25 cellular contexts compared by ENCODE assay signal in genomic region chr1:170402451-170403311, GRCh38.
A peak's percentile ranks its signal among the peaks of the same experiment; 100 is the strongest.
DNase-seq lines count a peak whose midpoint lies in the region; ATAC-seq, FAIRE-seq and TF ChIP-seq lines count a peak whose summit lies in the region.
"Had no signal": no experiment of that assay in that cellular context is flagged by ENCODE, and none has a peak within 500 bp of the region (broad histone marks: within the 10 kb centered on the region; RNA-seq: fewer than 3 reads in every experiment).

No MANE protein-coding gene starts in this region.

- no peaks in the 10 kb centered on the region for H3K79me2 ChIP-seq in smooth muscle cell (ENCODE audit: low read depth)

- peak overlapping the region; percentile 6 for H3K27ac ChIP-seq in smooth muscle cell (ENCODE audit: low read depth)
- no peak overlapping the region for H3K27ac ChIP-seq in prostate gland
- H3K27ac ChIP-seq: SJSA1 had no signal

- H3F3A ChIP-seq in smooth muscle cell (ENCODE audit: low read depth), result no peaks in the 10 kb centered on the region

- ATAC-seq in HG02798 (IDR thresholded peaks at IDR 0.05; ENCODE audit: poor library complexity, unreplicated experiment), result no peak
- ATAC-seq: activated CD8-positive, alpha-beta memory T cell treated with anti-CD3 and anti-CD28 coated beads, Interleukin-2, amount 10 ng/mL, durations not matched to agents 7 days and 5 days; activated T-helper 17 cell treated with anti-CD3 and anti-CD28 coated beads, Interleukin-2, amount 50 U/mL, for 72 hours; left colon; mucosa of descending colon; stimulated activated naive CD8-positive, alpha-beta T cell treated with anti-CD3 and anti-CD28 coated beads, Interleukin-15, Interleukin-2, amounts not matched to agents 100 U/mL and 50 U/mL, for 24 hours had no signal

- TF ChIP-seq POLR2A in GM12892 (IDR thresholded peaks at IDR 0.05; ENCODE audit: low read depth, low read length) (no peak), prostate gland (IDR thresholded peaks at IDR 0.05) (no peak)

- TF ChIP-seq CTCF in foreskin fibroblast (IDR thresholded peaks at IDR 0.05; ENCODE audit: low read depth, low read length) (no peak), smooth muscle cell (IDR thresholded peaks at IDR 0.05; ENCODE audit: borderline replicate concordance, insufficient read depth, poor library complexity, severe bottlenecking) (no peak), prostate gland (IDR thresholded peaks at IDR 0.05) (no peak)

- H3K9ac ChIP-seq in adipocyte (ENCODE audit: low read length) (peak overlapping the region; percentile 73), smooth muscle cell (ENCODE audit: low read depth) (no peak overlapping the region)

- H3K4me1 ChIP-seq in adipocyte (ENCODE audit: control insufficient read depth, insufficient read depth, low read length) (peaks cover 50% of the 10 kb centered on the region), smooth muscle cell (ENCODE audit: low read depth) (no peaks in the 10 kb centered on the region), prostate gland (replicated peaks) (no peaks in the 10 kb centered on the region)
- H3K4me1 ChIP-seq: SJSA1 had no signal

- intact Hi-C loops in prostate gland (cut with DNase I), result no loop called here

- DNase-seq in GM04503 (ENCODE audit: low read depth) (peak; percentile 45), adipocyte (ENCODE audit: low read depth) (peak; percentile 28), foreskin fibroblast (peak; percentile 23 to 47), smooth muscle cell (lab: John Stamatoyannopoulos, UW; ENCODE audit: unreplicated experiment) (no peak), GM12892 (ENCODE audit: insufficient read length) (no peak), prostate gland (ENCODE audit: low spot score) (no peak)
- DNase-seq in NK-92 treated with Interleukin-12 subunit alpha and Interleukin-12 subunit beta, amount 100 ng/mL, for 24 hours (lab: John Stamatoyannopoulos, UW), result no peak
- DNase-seq: activated CD4-positive, alpha-beta T cell treated with anti-CD3 and anti-CD28 coated beads for 48 hours; activated CD8-positive, alpha-beta memory T cell treated with anti-CD3 and anti-CD28 coated beads, Interleukin-2, amount 10 ng/mL, durations not matched to agents 7 days and 5 days; activated naive CD8-positive, alpha-beta T cell treated with anti-CD3 and anti-CD28 coated beads for 36 hours; AML-193; DMS79 treated with DMSO at 0.1 percent for 48 hours; left colon; mucosa of descending colon; NCI-H1436; NCI-H2171; NCI-H526 treated with DMSO at 0.1 percent for 48 hours; posterior cingulate gyrus; small intestine; stimulated activated CD4-positive, alpha-beta T cell treated with anti-CD3 and anti-CD28 coated beads, Interleukin-4, amount 100 ng/mL, for 1 hour; stimulated activated naive CD8-positive, alpha-beta T cell treated with anti-CD3 and anti-CD28 coated beads, Interleukin-15, Interleukin-2, amounts not matched to agents 100 U/mL and 50 U/mL, for 24 hours had no signal

- H3K9me3 ChIP-seq in adipocyte (ENCODE audit: control insufficient read depth, low read length) (no peaks in the 10 kb centered on the region), smooth muscle cell (replicated peaks; ENCODE audit: low read depth) (no peaks in the 10 kb centered on the region), prostate gland (no peaks in the 10 kb centered on the region)
- H3K9me3 ChIP-seq: mucosa of descending colon, SJSA1 had no signal

- no peaks in the 10 kb centered on the region for H4K20me1 ChIP-seq in smooth muscle cell (ENCODE audit: low read depth)

- H3K4me2 ChIP-seq in smooth muscle cell, result no peak overlapping the region

- WGBS in smooth muscle cell (ENCODE audit: low lambda C conversion rate), result 87% methylated on average over 4 of the region's 4 CpGs
- WGBS in prostate gland, result 63% methylated on average over 4 of the region's 4 CpGs

- H3K27me3 ChIP-seq in adipocyte (replicated peaks; ENCODE audit: control insufficient read depth, insufficient read depth, low read length), result no peaks in the 10 kb centered on the region
- H3K27me3 ChIP-seq in smooth muscle cell (ENCODE audit: low read depth), result no peaks in the 10 kb centered on the region
- H3K27me3 ChIP-seq in prostate gland (replicated peaks; ENCODE audit: insufficient read depth), result no peaks in the 10 kb centered on the region
- H3K27me3 ChIP-seq: SJSA1 had no signal

- peak overlapping the region; percentile 26 for H3K4me3 ChIP-seq in adipocyte (ENCODE audit: low read length)
- no peak overlapping the region for H3K4me3 ChIP-seq in foreskin fibroblast (ENCODE audit: low read depth in 1 of 2, low read length in 2 of 2)
- no peak overlapping the region for H3K4me3 ChIP-seq in smooth muscle cell
- no peak overlapping the region for H3K4me3 ChIP-seq in prostate gland
- H3K4me3 ChIP-seq: coronary artery, mucosa of descending colon, SJSA1 had no signal

- H2AFZ ChIP-seq in smooth muscle cell (ENCODE audit: low read depth), result no peak overlapping the region

- no peak for FAIRE-seq in GM12892 (lab: Jason Lieb, UNC)
- FAIRE-seq: small intestine had no signal

- H3K36me3 ChIP-seq in adipocyte (ENCODE audit: control insufficient read depth, insufficient read depth, low read length, severe bottlenecking) (no peaks in the 10 kb centered on the region), smooth muscle cell (ENCODE audit: low read depth) (no peaks in the 10 kb centered on the region), prostate gland (no peaks in the 10 kb centered on the region)
- H3K36me3 ChIP-seq: SJSA1 had no signal

Comparison
In these comparisons a context has a peak if more than half of its experiments do, and no peak if none do; other contexts are left out.
1. DNase-seq: peak in GM04503 (single experiment), adipocyte (single experiment) and foreskin fibroblast (2 of 2); none in smooth muscle cell (single experiment), NK-92 treated with Interleukin-12 subunit alpha and Interleukin-12 subunit beta, amount 100 ng/mL, for 24 hours (single experiment), GM12892 (single experiment) and prostate gland (single experiment).